8 cellular contexts compared by ENCODE assay signal in genomic region chr17:51056813-51057510, GRCh38.
DNase-seq lines count a peak whose midpoint lies in the region; ATAC-seq and TF ChIP-seq lines count a peak whose summit lies in the region.

No MANE protein-coding gene starts in this region.

- peaks cover 11% of the 10 kb centered on the region for H3K4me1 ChIP-seq in foreskin keratinocyte

- no peaks in the 10 kb centered on the region for H3K9me3 Mint-ChIP-seq in WTC11

- ATAC-seq in WTC11 = peak; percentile 99
- ATAC-seq in foreskin keratinocyte = peak; percentile 90
- ATAC-seq in omental fat pad (ENCODE audit: low FRiP score) = peak; percentile 86
- no peak for ATAC-seq in GM19463 (IDR thresholded peaks at IDR 0.05; ENCODE audit: unreplicated experiment)
- no peak for ATAC-seq in GM18502 (IDR thresholded peaks at IDR 0.05; ENCODE audit: poor library complexity, unreplicated experiment)

- peaks cover 11% of the 10 kb centered on the region for H3K4me1 Mint-ChIP-seq in WTC11

- no peaks in the 10 kb centered on the region; the same call in 1 of the 2 replicates for H3K27me3 Mint-ChIP-seq in WTC11 (ENCODE audit: low read depth)

- TF ChIP-seq CTCF in BJ (IDR thresholded peaks at IDR 0.05; ENCODE audit: insufficient read depth, low read depth, low read length) (peak; percentile 65), GM10248 (IDR thresholded peaks at IDR 0.05; ENCODE audit: control extremely low read depth, extremely low read depth, low read depth, missing control alignments) (peak; percentile 65), WTC11 (IDR thresholded peaks at IDR 0.05) (peak; percentile 33; the same call in 1 of the 2 replicates), foreskin keratinocyte (conservative IDR thresholded peaks at IDR 0.05) (peak; percentile 83), omental fat pad (IDR thresholded peaks at IDR 0.05) (no peak)

- no peaks in the 10 kb centered on the region for H3K36me3 Mint-ChIP-seq in WTC11

- POLR2A ChIA-PET in BJ (lab: Charles Lee) = no interaction called here
- POLR2A ChIA-PET in GM10248 (lab: Yijun Ruan, JAX) = interaction anchor here (0.6 kb wide), 1 partner anchor 35 kb away, joined by 5 read pairs; no protein-coding TSS in a partner anchor
- POLR2A ChIA-PET in WTC11 (lab: Charles Lee) = interaction anchor here (0.7 to 1.3 kb wide), 5 partner anchors 9 to 229 kb away, joined by 3 to 4 read pairs (median 3); partner anchors contain the start of gene SPAG9

- CTCF ChIA-PET in BJ (lab: Yijun Ruan, JAX) (interaction anchor here (0.5 to 6.0 kb wide), 21 partner anchors 8 to 209 kb away, joined by 3 to 40 read pairs (median 4); partner anchors contain the start of gene NME1), GM10248 (lab: Yijun Ruan, JAX) (interaction anchor here (0.8 to 7.5 kb wide), 23 partner anchors 8 to 274 kb away, joined by 3 to 133 read pairs (median 4); no protein-coding TSS in a partner anchor), WTC11 (lab: Charles Lee) (interaction anchor here (0.6 to 4.9 kb wide), 26 partner anchors 9 to 437 kb away, joined by 3 to 97 read pairs (median 4); partner anchors contain the start of genes NME1, SPAG9 and UTP18)

- no peak overlapping the region for H3K4me3 ChIP-seq in BJ (ENCODE audit: low read depth, low read length)

- peak overlapping the region; percentile 18 for H3K27ac ChIP-seq in foreskin keratinocyte

- no peaks in the 10 kb centered on the region for H3K27me3 ChIP-seq in BJ (ENCODE audit: control insufficient read depth, insufficient read depth, low read length)
- H3K27me3 ChIP-seq in foreskin keratinocyte = no peaks in the 10 kb centered on the region

- H3K4me3 Mint-ChIP-seq in WTC11 = no peak overlapping the region

- no peaks in the 10 kb centered on the region for H3K36me3 ChIP-seq in BJ (ENCODE audit: control insufficient read depth, insufficient read depth, low read length)

- DNase-seq in BJ (ENCODE audit: low read depth) (peak; percentile 87), GM10248 (ENCODE audit: extremely low spot score) (peak; percentile 49), NCI-H146 (lab: John Stamatoyannopoulos, UW) (peak; percentile 51), WTC11 (ENCODE audit: low spot score) (peak; percentile 40), foreskin keratinocyte (peak; percentile 54 to 90), omental fat pad (ENCODE audit: low spot score) (no peak)

- peak overlapping the region; percentile 95 for H3K27ac Mint-ChIP-seq in WTC11

TF ChIP-seq in WTC11, 78 proteins besides CTCF, POLR2A, EP300 and RAD21:
- TF ChIP-seq, protein P1, sequence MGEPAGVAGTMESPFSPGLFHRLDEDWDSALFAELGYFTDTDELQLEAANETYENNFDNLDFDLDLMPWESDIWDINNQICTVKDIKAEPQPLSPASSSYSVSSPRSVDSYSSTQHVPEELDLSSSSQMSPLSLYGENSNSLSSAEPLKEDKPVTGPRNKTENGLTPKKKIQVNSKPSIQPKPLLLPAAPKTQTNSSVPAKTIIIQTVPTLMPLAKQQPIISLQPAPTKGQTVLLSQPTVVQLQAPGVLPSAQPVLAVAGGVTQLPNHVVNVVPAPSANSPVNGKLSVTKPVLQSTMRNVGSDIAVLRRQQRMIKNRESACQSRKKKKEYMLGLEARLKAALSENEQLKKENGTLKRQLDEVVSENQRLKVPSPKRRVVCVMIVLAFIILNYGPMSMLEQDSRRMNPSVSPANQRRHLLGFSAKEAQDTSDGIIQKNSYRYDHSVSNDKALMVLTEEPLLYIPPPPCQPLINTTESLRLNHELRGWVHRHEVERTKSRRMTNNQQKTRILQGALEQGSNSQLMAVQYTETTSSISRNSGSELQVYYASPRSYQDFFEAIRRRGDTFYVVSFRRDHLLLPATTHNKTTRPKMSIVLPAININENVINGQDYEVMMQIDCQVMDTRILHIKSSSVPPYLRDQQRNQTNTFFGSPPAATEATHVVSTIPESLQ (CRISPR knock-in tag; IDR thresholded peaks at IDR 0.05) = no peak
- TF ChIP-seq, protein P2, sequence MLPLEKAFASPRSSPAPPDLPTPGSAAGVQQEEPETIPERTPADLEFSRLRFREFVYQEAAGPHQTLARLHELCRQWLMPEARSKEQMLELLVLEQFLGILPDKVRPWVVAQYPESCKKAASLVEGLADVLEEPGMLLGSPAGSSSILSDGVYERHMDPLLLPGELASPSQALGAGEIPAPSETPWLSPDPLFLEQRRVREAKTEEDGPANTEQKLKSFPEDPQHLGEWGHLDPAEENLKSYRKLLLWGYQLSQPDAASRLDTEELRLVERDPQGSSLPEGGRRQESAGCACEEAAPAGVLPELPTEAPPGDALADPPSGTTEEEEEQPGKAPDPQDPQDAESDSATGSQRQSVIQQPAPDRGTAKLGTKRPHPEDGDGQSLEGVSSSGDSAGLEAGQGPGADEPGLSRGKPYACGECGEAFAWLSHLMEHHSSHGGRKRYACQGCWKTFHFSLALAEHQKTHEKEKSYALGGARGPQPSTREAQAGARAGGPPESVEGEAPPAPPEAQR (CRISPR knock-in tag; IDR thresholded peaks at IDR 0.05) = no peak
- TF ChIP-seq ZBTB21 (CRISPR knock-in tag; IDR thresholded peaks at IDR 0.05; ENCODE audit: borderline replicate concordance) (no peak), MXD4 (CRISPR knock-in tag; IDR thresholded peaks at IDR 0.05; ENCODE audit: borderline replicate concordance) (no peak), ZNF423 (CRISPR knock-in tag; IDR thresholded peaks at IDR 0.05) (peak; percentile 37; the same call in 1 of the 2 replicates)

Comparison
In these comparisons a context has a peak if more than half of its experiments do, and no peak if none do; other contexts are left out.
1. CTCF ChIP-seq: peak in BJ (single experiment), GM10248 (single experiment), WTC11 (single experiment) and foreskin keratinocyte (single experiment); none in omental fat pad (0 of 3).
2. ATAC-seq: peak in WTC11 (single experiment), foreskin keratinocyte (single experiment) and omental fat pad (single experiment); none in GM19463 (single experiment) and GM18502 (single experiment).